In the genomic region with DNA sequence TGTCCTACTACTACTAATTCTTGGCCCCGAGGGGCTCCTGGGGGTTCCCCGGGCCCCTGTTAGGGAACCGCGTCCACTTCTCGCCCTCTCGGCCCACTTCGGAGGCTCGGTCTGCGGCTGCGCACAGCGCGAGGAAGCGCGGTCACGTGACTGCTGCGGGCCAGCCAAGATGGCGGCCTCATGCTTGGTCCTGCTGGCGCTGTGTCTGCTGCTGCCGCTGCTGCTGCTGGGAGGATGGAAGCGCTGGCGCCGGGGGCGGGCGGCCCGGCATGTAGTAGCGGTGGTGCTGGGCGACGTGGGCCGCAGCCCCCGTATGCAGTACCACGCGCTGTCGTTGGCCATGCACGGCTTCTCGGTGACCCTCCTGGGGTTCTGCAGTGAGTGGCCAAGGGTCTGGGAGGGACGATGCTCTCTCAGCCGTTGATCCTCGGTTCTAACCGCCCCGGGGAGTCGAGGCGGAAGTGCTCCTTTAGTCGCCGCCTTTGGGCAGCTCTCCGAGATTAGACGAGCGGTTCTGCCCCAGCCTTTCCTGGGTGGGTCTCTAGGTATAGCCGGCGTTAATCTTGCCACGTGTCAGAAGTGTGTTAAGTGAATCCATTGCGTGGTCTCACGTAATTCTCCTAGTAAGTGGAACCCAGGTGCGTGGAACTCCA, we compare ENCODE assay signal across 1 cellular context.
TF ChIP-seq lines count a peak whose summit lies in the region.

A gene with protein sequence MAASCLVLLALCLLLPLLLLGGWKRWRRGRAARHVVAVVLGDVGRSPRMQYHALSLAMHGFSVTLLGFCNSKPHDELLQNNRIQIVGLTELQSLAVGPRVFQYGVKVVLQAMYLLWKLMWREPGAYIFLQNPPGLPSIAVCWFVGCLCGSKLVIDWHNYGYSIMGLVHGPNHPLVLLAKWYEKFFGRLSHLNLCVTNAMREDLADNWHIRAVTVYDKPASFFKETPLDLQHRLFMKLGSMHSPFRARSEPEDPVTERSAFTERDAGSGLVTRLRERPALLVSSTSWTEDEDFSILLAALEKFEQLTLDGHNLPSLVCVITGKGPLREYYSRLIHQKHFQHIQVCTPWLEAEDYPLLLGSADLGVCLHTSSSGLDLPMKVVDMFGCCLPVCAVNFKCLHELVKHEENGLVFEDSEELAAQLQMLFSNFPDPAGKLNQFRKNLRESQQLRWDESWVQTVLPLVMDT (plus strand): TSS at position 163 of the 653 bp plus-strand sequence. CDS start 7 bp downstream, at position 170.

TF ChIP-seq in H1, 55 proteins besides CTCF, POLR2A, EP300 and RAD21:
- TF ChIP-seq KDM4A (IDR thresholded peaks at IDR 0.05; ENCODE audit: low read depth, low read length, severe bottlenecking) (peak; percentile 49), TAF7 (optimal IDR thresholded peaks at IDR 0.05; ENCODE audit: borderline replicate concordance, low read depth, low read length) (peak; percentile 86), TEAD4 (IDR thresholded peaks at IDR 0.05; ENCODE audit: low read depth, low read length) (peak; percentile 51; the same call in 1 of the 2 replicates), SP4 (IDR thresholded peaks at IDR 0.05; ENCODE audit: low read length) (peak; percentile 91; the same call in 1 of the 2 replicates), JUN (IDR thresholded peaks at IDR 0.05; ENCODE audit: low read depth, low read length) (peak; percentile 64; the same call in 1 of the 2 replicates), GTF2F1 (IDR thresholded peaks at IDR 0.05; ENCODE audit: borderline replicate concordance, low read depth, low read length) (peak; percentile 79; the same call in 1 of the 2 replicates), POLR2AphosphoS5 (IDR thresholded peaks at IDR 0.05; ENCODE audit: low read depth, low read length) (peak; percentile 96), CTBP2 (IDR thresholded peaks at IDR 0.05; ENCODE audit: borderline replicate concordance, insufficient read depth, insufficient read length, low read length) (no peak), BACH1 (IDR thresholded peaks at IDR 0.05; ENCODE audit: low read length) (no peak), RXRA (IDR thresholded peaks at IDR 0.05; ENCODE audit: insufficient read depth, low read depth, low read length) (no peak), HDAC2 (IDR thresholded peaks at IDR 0.05; ENCODE audit: borderline replicate concordance in 1 of 2, low read depth in 2 of 2, low read length in 2 of 2) (peak in 1 of 2 experiments; percentile 98; a peak in 2 of 4 replicates), POU5F1 (IDR thresholded peaks at IDR 0.05; ENCODE audit: low read depth, low read length) (no peak), NRF1 (IDR thresholded peaks at IDR 0.05; ENCODE audit: low read depth, low read length) (peak; percentile 64), ASH2L (IDR thresholded peaks at IDR 0.05; ENCODE audit: low read length) (peak; percentile 80), TAF1 (IDR thresholded peaks at IDR 0.05; ENCODE audit: low read depth, low read length) (peak; percentile 97), YY1 (IDR thresholded peaks at IDR 0.05; ENCODE audit: low read depth, low read length) (peak; percentile 99), PHF8 (conservative IDR thresholded peaks at IDR 0.05; ENCODE audit: low read depth, low read length) (peak; percentile 98), SIN3A (conservative IDR thresholded peaks at IDR 0.05 in 1 of 2, IDR thresholded peaks at IDR 0.05 in 1 of 2; ENCODE audit: low read depth in 1 of 2, low read length in 2 of 2) (peak in 1 of 2 experiments; percentile 74; a peak in 1 of 4 replicates), FOSL1 (IDR thresholded peaks at IDR 0.05; ENCODE audit: insufficient read depth, low read depth, low read length) (no peak), TBP (IDR thresholded peaks at IDR 0.05; ENCODE audit: low read depth, low read length) (peak; percentile 80), KDM1A (IDR thresholded peaks at IDR 0.05; ENCODE audit: borderline replicate concordance, low read length) (peak; percentile 96), KDM5A (IDR thresholded peaks at IDR 0.05; ENCODE audit: low read length) (peak; percentile 97), NANOG (IDR thresholded peaks at IDR 0.05; ENCODE audit: insufficient read depth, low read depth, low read length, poor library complexity, severe bottlenecking) (no peak)
- TF ChIP-seq, protein P1, sequence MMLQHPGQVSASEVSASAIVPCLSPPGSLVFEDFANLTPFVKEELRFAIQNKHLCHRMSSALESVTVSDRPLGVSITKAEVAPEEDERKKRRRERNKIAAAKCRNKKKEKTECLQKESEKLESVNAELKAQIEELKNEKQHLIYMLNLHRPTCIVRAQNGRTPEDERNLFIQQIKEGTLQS (IDR thresholded peaks at IDR 0.05; ENCODE audit: insufficient read depth, low read depth, low read length): peak; percentile 84
- TF ChIP-seq, protein P2, sequence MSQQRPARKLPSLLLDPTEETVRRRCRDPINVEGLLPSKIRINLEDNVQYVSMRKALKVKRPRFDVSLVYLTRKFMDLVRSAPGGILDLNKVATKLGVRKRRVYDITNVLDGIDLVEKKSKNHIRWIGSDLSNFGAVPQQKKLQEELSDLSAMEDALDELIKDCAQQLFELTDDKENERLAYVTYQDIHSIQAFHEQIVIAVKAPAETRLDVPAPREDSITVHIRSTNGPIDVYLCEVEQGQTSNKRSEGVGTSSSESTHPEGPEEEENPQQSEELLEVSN (IDR thresholded peaks at IDR 0.05): 0 out of 2 replicates have a peak, but pooled peaks have one; percentile 30
- TF ChIP-seq, protein P3, sequence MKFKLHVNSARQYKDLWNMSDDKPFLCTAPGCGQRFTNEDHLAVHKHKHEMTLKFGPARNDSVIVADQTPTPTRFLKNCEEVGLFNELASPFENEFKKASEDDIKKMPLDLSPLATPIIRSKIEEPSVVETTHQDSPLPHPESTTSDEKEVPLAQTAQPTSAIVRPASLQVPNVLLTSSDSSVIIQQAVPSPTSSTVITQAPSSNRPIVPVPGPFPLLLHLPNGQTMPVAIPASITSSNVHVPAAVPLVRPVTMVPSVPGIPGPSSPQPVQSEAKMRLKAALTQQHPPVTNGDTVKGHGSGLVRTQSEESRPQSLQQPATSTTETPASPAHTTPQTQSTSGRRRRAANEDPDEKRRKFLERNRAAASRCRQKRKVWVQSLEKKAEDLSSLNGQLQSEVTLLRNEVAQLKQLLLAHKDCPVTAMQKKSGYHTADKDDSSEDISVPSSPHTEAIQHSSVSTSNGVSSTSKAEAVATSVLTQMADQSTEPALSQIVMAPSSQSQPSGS (IDR thresholded peaks at IDR 0.05; ENCODE audit: low read length): peak; percentile 49; the same call in 1 of the 2 replicates
- TF ChIP-seq, protein P4, sequence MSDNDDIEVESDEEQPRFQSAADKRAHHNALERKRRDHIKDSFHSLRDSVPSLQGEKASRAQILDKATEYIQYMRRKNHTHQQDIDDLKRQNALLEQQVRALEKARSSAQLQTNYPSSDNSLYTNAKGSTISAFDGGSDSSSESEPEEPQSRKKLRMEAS (IDR thresholded peaks at IDR 0.05): peak; percentile 85
- TF ChIP-seq, protein P5, sequence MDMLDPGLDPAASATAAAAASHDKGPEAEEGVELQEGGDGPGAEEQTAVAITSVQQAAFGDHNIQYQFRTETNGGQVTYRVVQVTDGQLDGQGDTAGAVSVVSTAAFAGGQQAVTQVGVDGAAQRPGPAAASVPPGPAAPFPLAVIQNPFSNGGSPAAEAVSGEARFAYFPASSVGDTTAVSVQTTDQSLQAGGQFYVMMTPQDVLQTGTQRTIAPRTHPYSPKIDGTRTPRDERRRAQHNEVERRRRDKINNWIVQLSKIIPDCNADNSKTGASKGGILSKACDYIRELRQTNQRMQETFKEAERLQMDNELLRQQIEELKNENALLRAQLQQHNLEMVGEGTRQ (IDR thresholded peaks at IDR 0.05; ENCODE audit: low read length): peak; percentile 97
TF ChIP-seq in H1: peak in this region for 22.
